ENCODE assay signal across 8 cellular contexts in genomic region chr12:22333751-22334695, GRCh38. TPM values are rescaled to one million over a fixed set of nuclear protein-coding genes. Genes with fewer than 3 reads are reported as not detected.
DNase-seq lines count a peak whose midpoint lies in the region; ATAC-seq, FAIRE-seq and TF ChIP-seq lines count a peak whose summit lies in the region.

No MANE protein-coding gene starts in this region.

- no peaks in the 10 kb centered on the region for H3K9me3 Mint-ChIP-seq in astrocyte (ENCODE audit: unreplicated experiment)
- H3K9me3 Mint-ChIP-seq in stimulated activated effector memory CD8-positive, alpha-beta T cell treated with anti-CD3 and anti-CD28 coated beads, Interleukin-12 subunit alpha, Interleukin-12 subunit beta, amount 100 ng/mL, for 72 hours, result no peaks in the 10 kb centered on the region

- peaks cover 21% of the 10 kb centered on the region for H3K27me3 ChIP-seq in astrocyte (ENCODE audit: insufficient read depth, low read length)

- no peak overlapping the region for H3K27ac Mint-ChIP-seq in astrocyte (ENCODE audit: unreplicated experiment)
- H3K27ac Mint-ChIP-seq in stimulated activated effector memory CD8-positive, alpha-beta T cell treated with anti-CD3 and anti-CD28 coated beads, Interleukin-12 subunit alpha, Interleukin-12 subunit beta, amount 100 ng/mL, for 72 hours, result peak overlapping the region; percentile 88

- DNase-seq in Right ventricle myocardium superior, result peak; percentile 50
- DNase-seq in Right ventricle myocardium inferior (ENCODE audit: missing footprints), result no peak
- DNase-seq in astrocyte (ENCODE audit: low read depth), result no peak
- peak; percentile 33 for DNase-seq in iPS-NIHi7 (ENCODE audit: extremely low spot score)
- peak in 1 of 2 donors; percentile 67 for DNase-seq in stimulated activated effector memory CD8-positive, alpha-beta T cell treated with anti-CD3 and anti-CD28 coated beads, Interleukin-12 subunit alpha, Interleukin-12 subunit beta, amount 100 ng/mL, for 72 hours (ENCODE audit: low spot score in 2 of 2)
- no peak for DNase-seq in putamen (ENCODE audit: low spot score)
- no peak for DNase-seq in 8988T

- H3K9ac ChIP-seq in astrocyte (ENCODE audit: low read length), result no peak overlapping the region

- H3K79me2 ChIP-seq in astrocyte (ENCODE audit: insufficient read depth, low read length), result no peaks in the 10 kb centered on the region

- H3K36me3 Mint-ChIP-seq in astrocyte (ENCODE audit: low read depth, unreplicated experiment), result no peaks in the 10 kb centered on the region
- peaks cover 7% of the 10 kb centered on the region for H3K36me3 Mint-ChIP-seq in stimulated activated effector memory CD8-positive, alpha-beta T cell treated with anti-CD3 and anti-CD28 coated beads, Interleukin-12 subunit alpha, Interleukin-12 subunit beta, amount 100 ng/mL, for 72 hours

- no peaks in the 10 kb centered on the region for H3K36me3 ChIP-seq in astrocyte (ENCODE audit: insufficient read depth, low read length)

- peaks cover 2% of the 10 kb centered on the region for H3K27me3 Mint-ChIP-seq in astrocyte (ENCODE audit: low read depth, unreplicated experiment)

- FAIRE-seq in astrocyte (lab: Jason Lieb, UNC), result no peak

- no peaks in the 10 kb centered on the region for H3K9me3 ChIP-seq in astrocyte (ENCODE audit: insufficient read depth, low read depth, low read length)

- H3K4me3 Mint-ChIP-seq in astrocyte (ENCODE audit: unreplicated experiment), result peak overlapping the region; percentile 92
- H3K4me3 Mint-ChIP-seq in stimulated activated effector memory CD8-positive, alpha-beta T cell treated with anti-CD3 and anti-CD28 coated beads, Interleukin-12 subunit alpha, Interleukin-12 subunit beta, amount 100 ng/mL, for 72 hours, result peak overlapping the region; percentile 95

- H4K20me1 ChIP-seq in astrocyte (ENCODE audit: insufficient read depth, low read length), result no peaks in the 10 kb centered on the region

- peak overlapping the region; percentile 95 for H3K4me2 ChIP-seq in astrocyte (ENCODE audit: low read length)

- intact Hi-C loops in Right ventricle myocardium superior (cut with DNase I), result loop anchor here (5.0 kb wide), 1 partner anchor 232 kb away; no protein-coding TSS in a partner anchor
- intact Hi-C loops in Right ventricle myocardium inferior (cut with DNase I), result no loop called here

- peak overlapping the region; percentile 48 for H3K4me3 ChIP-seq in astrocyte (ENCODE audit: insufficient read depth, low read depth, low read length)

- no peak overlapping the region for H3K27ac ChIP-seq in astrocyte (ENCODE audit: low read depth, low read length)

- peaks cover 7% of the 10 kb centered on the region for H3K4me1 ChIP-seq in astrocyte (ENCODE audit: insufficient read depth, low read length)

- ATAC-seq in Right ventricle myocardium superior (ENCODE audit: poor library complexity), result peak; percentile 24
- ATAC-seq in Right ventricle myocardium inferior, result no peak
- peak; percentile 12 for ATAC-seq in stimulated activated effector memory CD8-positive, alpha-beta T cell treated with anti-CD3 and anti-CD28 coated beads, Interleukin-12 subunit alpha, Interleukin-12 subunit beta, amount 100 ng/mL, for 72 hours
- no peak for ATAC-seq in GM18909 (IDR thresholded peaks at IDR 0.05; ENCODE audit: poor library complexity, unreplicated experiment)

- no peak for TF ChIP-seq CTCF in astrocyte (IDR thresholded peaks at IDR 0.05; ENCODE audit: insufficient read depth, low read depth, low read length)

- peak overlapping the region; percentile 37 for H2AFZ ChIP-seq in astrocyte (ENCODE audit: low read depth, low read length)

- H3K4me1 Mint-ChIP-seq in astrocyte (ENCODE audit: low read depth, unreplicated experiment), result peaks cover 13% of the 10 kb centered on the region
- H3K4me1 Mint-ChIP-seq in stimulated activated effector memory CD8-positive, alpha-beta T cell treated with anti-CD3 and anti-CD28 coated beads, Interleukin-12 subunit alpha, Interleukin-12 subunit beta, amount 100 ng/mL, for 72 hours, result peaks cover 24% of the 10 kb centered on the region

RNA-seq across cellular contexts. Expression of gene ST8SIA1, which starts 0.5 kb away (rescaled TPM):
- total RNA-seq in Right ventricle myocardium superior (3.3 TPM), Right ventricle myocardium inferior (3.6 TPM), astrocyte (7.7 and 14.4 TPM in 2 replicates)

Comparison
In these comparisons a context has a peak if more than half of its experiments do, and no peak if none do; other contexts are left out.
1. ATAC-seq: peak in Right ventricle myocardium superior (single experiment) and stimulated activated effector memory CD8-positive, alpha-beta T cell treated with anti-CD3 and anti-CD28 coated beads, Interleukin-12 subunit alpha, Interleukin-12 subunit beta, amount 100 ng/mL, for 72 hours (single experiment); none in Right ventricle myocardium inferior (single experiment) and GM18909 (single experiment).
2. DNase-seq: peak in Right ventricle myocardium superior (single experiment) and iPS-NIHi7 (single experiment); none in Right ventricle myocardium inferior (single experiment), astrocyte (single experiment), putamen (single experiment) and 8988T (single experiment).